10 cellular contexts compared by ENCODE assay signal in the genomic region with DNA sequence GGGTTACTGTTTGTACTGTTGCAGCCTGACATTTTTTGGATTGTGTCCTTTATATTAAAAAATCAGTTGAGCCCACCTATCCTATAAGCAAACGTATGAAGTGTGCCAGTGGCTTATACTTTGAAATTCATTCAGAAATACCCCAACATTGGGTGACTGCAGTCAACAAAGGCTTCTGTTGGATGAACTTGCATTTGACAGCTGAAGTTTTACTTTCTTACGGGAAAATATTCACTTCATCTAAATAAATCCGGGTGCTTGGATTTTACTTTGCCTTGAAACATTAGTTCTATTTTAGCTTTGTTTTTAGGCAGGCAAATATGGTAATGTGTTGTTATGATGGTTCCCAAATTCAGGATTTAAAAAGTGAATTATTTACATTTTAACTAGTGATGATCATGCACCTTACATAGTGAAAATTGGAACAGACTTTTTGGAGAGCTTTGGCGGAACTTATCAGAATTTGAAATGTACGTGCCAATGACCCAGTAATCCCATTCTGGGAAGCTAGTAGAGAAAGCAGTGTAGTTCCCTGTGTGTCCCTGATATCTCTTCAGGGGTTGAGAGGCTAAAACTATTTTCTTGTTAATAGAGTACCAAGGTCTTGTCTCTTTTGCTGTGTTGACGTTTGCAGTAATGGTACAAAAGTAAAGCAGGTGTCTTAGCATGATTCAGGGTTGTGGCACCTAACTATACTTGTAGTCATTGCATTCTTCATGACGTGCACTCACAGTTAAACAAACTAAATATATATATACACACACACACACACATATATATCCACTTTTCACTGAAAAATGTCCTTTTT. TPM values are rescaled to one million over a fixed set of nuclear protein-coding genes. Genes with fewer than 3 reads are reported as not detected.
DNase-seq lines count a peak whose midpoint lies in the region; ATAC-seq and TF ChIP-seq lines count a peak whose summit lies in the region.
"Had no signal": no experiment of that assay in that cellular context is flagged by ENCODE, and none has a peak within 500 bp of the region (broad histone marks: within the 10 kb centered on the region; RNA-seq: fewer than 3 reads in every experiment).

No MANE protein-coding gene starts in this region.

- 60% methylated on average over 7 of the region's 7 CpGs for WGBS in SK-N-SH (ENCODE audit: low lambda C conversion rate)

- H3K9me2 ChIP-seq in SK-N-SH: no peaks in the 10 kb centered on the region

- peaks cover 33% of the 10 kb centered on the region for H3K4me1 Mint-ChIP-seq in activated CD8-positive, alpha-beta T cell treated with anti-CD3 and anti-CD28 coated beads for 36 hours (ENCODE audit: low read depth)
- H3K4me1 Mint-ChIP-seq in stimulated activated naive CD8-positive, alpha-beta T cell treated with anti-CD3 and anti-CD28 coated beads, Interleukin-15, amount 100 ng/mL, for 72 hours: peaks cover 28% of the 10 kb centered on the region

- POLR2A ChIA-PET in SK-N-SH (lab: Yijun Ruan, JAX): no interaction called here
- POLR2A ChIA-PET in activated CD8-positive, alpha-beta T cell treated with anti-CD3 and anti-CD28 coated beads for 36 hours (lab: Charles Lee): interaction anchor here (0.6 to 1.6 kb wide), 5 partner anchors 10 to 92 kb away, joined by 3 to 6 read pairs (median 3); partner anchors contain the start of gene EXOSC2

- peaks cover 75% of the 10 kb centered on the region for H3K79me2 ChIP-seq in SK-N-SH (ENCODE audit: insufficient read depth)

- H3K36me3 Mint-ChIP-seq in activated CD8-positive, alpha-beta T cell treated with anti-CD3 and anti-CD28 coated beads for 36 hours (ENCODE audit: low read depth): no peaks in the 10 kb centered on the region

- intact Hi-C loops in activated CD8-positive, alpha-beta T cell treated with anti-CD3 and anti-CD28 coated beads for 36 hours (cut with micrococcal nuclease): loop anchor here (10.0 kb wide), 1 partner anchor 119 kb away; the partner anchor contains the start of gene ABL1

- DNase-seq in SK-N-SH (no peak), NCI-H526 (lab: John Stamatoyannopoulos, UW) (no peak)
- DNase-seq in activated CD8-positive, alpha-beta T cell treated with anti-CD3 and anti-CD28 coated beads for 36 hours: no peak
- DNase-seq in stimulated activated naive CD8-positive, alpha-beta T cell treated with anti-CD3 and anti-CD28 coated beads, Interleukin-15, amount 100 ng/mL, for 72 hours: no peak

- H3K27ac ChIP-seq in SK-N-SH (ENCODE audit: low read depth in 2 of 2, low read length in 1 of 2): peak overlapping the region in 1 of 2 experiments; percentile 28; a peak in 1 of 4 replicates
- H3K27ac ChIP-seq: 22Rv1 had no signal

- no peaks in the 10 kb centered on the region for H3K9me3 ChIP-seq in SK-N-SH
- H3K9me3 ChIP-seq in iPS-15b (ENCODE audit: control insufficient read depth, insufficient read depth, low read length): no peaks in the 10 kb centered on the region

- H3K9ac ChIP-seq in SK-N-SH (peak overlapping the region; percentile 95; the same call in 1 of the 2 replicates), iPS-15b (ENCODE audit: low read depth, low read length) (no peak overlapping the region)

- H3K4me2 ChIP-seq in SK-N-SH: peak overlapping the region; percentile 91

- ATAC-seq in SK-N-SH treated with all-trans-retinoic acid at 6 μM for 48 hours (no peak), HG03457 (IDR thresholded peaks at IDR 0.05; ENCODE audit: unreplicated experiment) (no peak), GM18861 (IDR thresholded peaks at IDR 0.05; ENCODE audit: unreplicated experiment) (no peak)
- ATAC-seq in activated CD8-positive, alpha-beta T cell treated with anti-CD3 and anti-CD28 coated beads for 36 hours: no peak
- ATAC-seq in stimulated activated naive CD8-positive, alpha-beta T cell treated with anti-CD3 and anti-CD28 coated beads, Interleukin-15, amount 100 ng/mL, for 72 hours: no peak

- no peaks in the 10 kb centered on the region for H3K9me3 Mint-ChIP-seq in activated CD8-positive, alpha-beta T cell treated with anti-CD3 and anti-CD28 coated beads for 36 hours
- no peaks in the 10 kb centered on the region for H3K9me3 Mint-ChIP-seq in stimulated activated naive CD8-positive, alpha-beta T cell treated with anti-CD3 and anti-CD28 coated beads, Interleukin-15, amount 100 ng/mL, for 72 hours

- H3F3A ChIP-seq in SK-N-SH (replicated peaks; ENCODE audit: insufficient read depth): peaks cover 5% of the 10 kb centered on the region

- TF ChIP-seq EP300 in SK-N-SH (IDR thresholded peaks at IDR 0.05; ENCODE audit: borderline replicate concordance in 1 of 2, low read depth in 1 of 2, low read length in 1 of 2): no peak

- H3K27me3 Mint-ChIP-seq in activated CD8-positive, alpha-beta T cell treated with anti-CD3 and anti-CD28 coated beads for 36 hours: no peaks in the 10 kb centered on the region
- no peaks in the 10 kb centered on the region for H3K27me3 Mint-ChIP-seq in stimulated activated naive CD8-positive, alpha-beta T cell treated with anti-CD3 and anti-CD28 coated beads, Interleukin-15, amount 100 ng/mL, for 72 hours

- H3K27me3 ChIP-seq in SK-N-SH (ENCODE audit: insufficient read depth): no peaks in the 10 kb centered on the region
- H3K27me3 ChIP-seq in iPS-15b (ENCODE audit: control insufficient read depth, insufficient read depth, low read length): no peaks in the 10 kb centered on the region

- H4K20me1 ChIP-seq in SK-N-SH (ENCODE audit: insufficient read depth): peaks cover 27% of the 10 kb centered on the region

- H3K36me3 ChIP-seq in SK-N-SH (replicated peaks in 1 of 2; ENCODE audit: control insufficient read depth in 1 of 2, insufficient read depth in 2 of 2, low read length in 1 of 2) (peaks cover 0 to 3% of the 10 kb centered on the region in 2 experiments), iPS-15b (ENCODE audit: control insufficient read depth, insufficient read depth, low read length) (no peaks in the 10 kb centered on the region)

- no peak for TF ChIP-seq CTCF in SK-N-SH (IDR thresholded peaks at IDR 0.05)
- TF ChIP-seq CTCF in activated CD8-positive, alpha-beta T cell treated with anti-CD3 and anti-CD28 coated beads for 36 hours (IDR thresholded peaks at IDR 0.05): no peak

- H2AFZ ChIP-seq in SK-N-SH (ENCODE audit: low read depth): no peak overlapping the region

- CTCF ChIA-PET in SK-N-SH (lab: Yijun Ruan, JAX): interaction anchor here (0.7 to 1.6 kb wide), 7 partner anchors 9 to 283 kb away, joined by 3 to 8 read pairs (median 4); partner anchors contain the start of gene EXOSC2
- CTCF ChIA-PET in activated CD8-positive, alpha-beta T cell treated with anti-CD3 and anti-CD28 coated beads for 36 hours (lab: Charles Lee): interaction anchor here (1.2 to 3.1 kb wide), 5 partner anchors 9 to 150 kb away, joined by 3 to 34 read pairs (median 6); no protein-coding TSS in a partner anchor

- TF ChIP-seq RAD21 in SK-N-SH (IDR thresholded peaks at IDR 0.05; ENCODE audit: low read length): no peak

- H3K4me3 ChIP-seq in SK-N-SH (ENCODE audit: low read depth in 2 of 2, low read length in 1 of 2) (peak overlapping the region; percentile 76 to 86), iPS-15b (ENCODE audit: low read depth, low read length) (peak overlapping the region; percentile 75)

- peak overlapping the region; percentile 93 for H3K4me3 Mint-ChIP-seq in activated CD8-positive, alpha-beta T cell treated with anti-CD3 and anti-CD28 coated beads for 36 hours
- H3K4me3 Mint-ChIP-seq in stimulated activated naive CD8-positive, alpha-beta T cell treated with anti-CD3 and anti-CD28 coated beads, Interleukin-15, amount 100 ng/mL, for 72 hours: peak overlapping the region; percentile 95 to 97

- no peak overlapping the region for H3K27ac Mint-ChIP-seq in activated CD8-positive, alpha-beta T cell treated with anti-CD3 and anti-CD28 coated beads for 36 hours
- H3K27ac Mint-ChIP-seq in stimulated activated naive CD8-positive, alpha-beta T cell treated with anti-CD3 and anti-CD28 coated beads, Interleukin-15, amount 100 ng/mL, for 72 hours: no peak overlapping the region

- H3K4me1 ChIP-seq in SK-N-SH (ENCODE audit: control insufficient read depth in 1 of 2, insufficient read depth in 2 of 2, low read depth in 1 of 2, low read length in 1 of 2) (peaks cover 0 to 9% of the 10 kb centered on the region in 2 experiments; a peak in 2 of 4 replicates), iPS-15b (ENCODE audit: control insufficient read depth, insufficient read depth, low read length) (peaks cover 3% of the 10 kb centered on the region)

TF ChIP-seq in SK-N-SH, 30 proteins besides CTCF, POLR2A, EP300 and RAD21:
- TF ChIP-seq GABPA (IDR thresholded peaks at IDR 0.05; ENCODE audit: low read depth) (no peak), CHD2 (IDR thresholded peaks at IDR 0.05; ENCODE audit: low read length, partially characterized antibody) (no peak), TEAD4 (IDR thresholded peaks at IDR 0.05; ENCODE audit: borderline replicate concordance, insufficient read depth) (no peak), TAF1 (IDR thresholded peaks at IDR 0.05; ENCODE audit: borderline replicate concordance, low read depth, low read length) (no peak)
TF ChIP-seq in SK-N-SH: peak in this region for 0.

TF ChIP-seq in SK-N-SH treated with all-trans-retinoic acid at 6 μM for 48 hours, 23 proteins besides CTCF, POLR2A, EP300 and RAD21:
- TF ChIP-seq CSDC2 (CRISPR knock-in tag; IDR thresholded peaks at IDR 0.05): no peak

RNA-seq across cellular contexts. Expression of gene EXOSC2, which starts 21.9 kb away (rescaled TPM):
- 28.7 and 36.8 TPM in 2 replicates for polyA plus RNA-seq in SK-N-SH (2012; rRNA removed)
- polyA plus RNA-seq in SK-N-SH (2012; cell fraction: cytosol; rRNA removed): 30.8 and 32.4 TPM in 2 replicates
- polyA plus RNA-seq in SK-N-SH (2012; cell fraction: nucleus; rRNA removed): 46.6 and 64.0 TPM in 2 replicates
- total RNA-seq in activated CD8-positive, alpha-beta T cell treated with anti-CD3 and anti-CD28 coated beads for 36 hours: 10 to 100 TPM; 82.1 to 82.5 TPM

RNA-seq across cellular contexts. Expression of gene PRDM12, which starts 51.1 kb away (rescaled TPM):
- 0.02 and 0.08 TPM in 2 replicates for polyA plus RNA-seq in SK-N-SH (2012; rRNA removed)
- polyA plus RNA-seq in SK-N-SH (2012; cell fraction: cytosol; rRNA removed): 0.05 and 0.06 TPM in 2 replicates
- 0.05 and 0.14 TPM in 2 replicates for polyA plus RNA-seq in SK-N-SH (2012; cell fraction: nucleus; rRNA removed)
- total RNA-seq in activated CD8-positive, alpha-beta T cell treated with anti-CD3 and anti-CD28 coated beads for 36 hours: under 1 TPM in 1 of 2 experiments, not detected in 1; 0.14 TPM
- total RNA-seq: omental fat pad had no signal
